1 cellular context compared by ENCODE assay signal in genomic region chr1:151281969-151282882, GRCh38.
A peak's percentile ranks its signal among the peaks of the same experiment; 100 is the strongest.
TF ChIP-seq lines count a peak whose summit lies in the region.

ZNF687 (plus strand) TSS chr1:151282299; CDS start chr1:151286292, 3,993 bp downstream.

TF ChIP-seq in SK-N-SH, 30 proteins besides CTCF, POLR2A, EP300 and RAD21 (continued from another document):
- peak; percentile 99 for TF ChIP-seq IRF3 (IDR thresholded peaks at IDR 0.05; ENCODE audit: low read depth, low read length)
- TF ChIP-seq GABPA (IDR thresholded peaks at IDR 0.05; ENCODE audit: low read depth): peak; percentile 63
- no peak; the same call in none of the 2 replicates for TF ChIP-seq TCF12 (IDR thresholded peaks at IDR 0.05)
- TF ChIP-seq FOSL2 (IDR thresholded peaks at IDR 0.05; ENCODE audit: borderline replicate concordance, low read depth): no peak
- TF ChIP-seq FOXJ3 (CRISPR knock-in tag; IDR thresholded peaks at IDR 0.05): no peak
- TF ChIP-seq POLR2AphosphoS5 (IDR thresholded peaks at IDR 0.05; ENCODE audit: low read depth, low read length): peak; percentile 54
- TF ChIP-seq SIN3A (IDR thresholded peaks at IDR 0.05; ENCODE audit: borderline replicate concordance, low read depth, low read length): 0 out of 2 replicates have a peak, but pooled peaks have one; percentile 18
- TF ChIP-seq TAF1 (IDR thresholded peaks at IDR 0.05; ENCODE audit: borderline replicate concordance, low read depth, low read length): no peak
